In the genomic region with DNA sequence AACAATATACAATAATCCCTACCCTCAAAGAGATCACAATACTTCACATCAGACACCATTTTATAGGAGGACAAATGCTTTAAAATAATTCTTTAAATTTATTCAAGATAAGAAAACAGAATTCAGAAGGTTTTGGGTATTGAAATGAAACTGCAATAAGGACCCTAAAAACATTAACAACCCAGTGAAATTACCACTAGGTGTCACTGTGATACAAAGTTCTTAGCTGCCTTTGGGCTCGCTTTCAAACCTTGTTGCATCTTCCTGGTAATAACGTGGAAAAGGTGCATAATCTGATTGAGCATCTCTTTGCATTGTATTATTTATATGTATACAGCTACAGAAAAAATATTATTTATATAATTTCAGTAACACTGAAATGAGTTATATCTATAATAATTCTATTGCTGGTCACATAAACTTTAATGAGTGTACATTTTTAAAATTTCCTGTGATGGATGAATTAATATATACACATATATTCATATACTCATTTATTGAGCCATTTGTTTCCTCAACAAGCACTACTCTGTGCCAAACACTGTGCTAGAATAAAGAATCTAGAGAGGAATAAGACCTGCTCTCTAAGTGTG, we compare ENCODE assay signal across 8 cellular contexts.
DNase-seq lines count a peak whose midpoint lies in the region; ATAC-seq and TF ChIP-seq lines count a peak whose summit lies in the region.

No MANE protein-coding gene starts in this region.

- no peaks in the 10 kb centered on the region for H3K27me3 Mint-ChIP-seq in activated T-cell treated with anti-CD3 and anti-CD28 coated beads, Interleukin-2, amount 50 U/mL, for 72 hours (ENCODE audit: low read depth)
- H3K27me3 Mint-ChIP-seq in activated T-cell treated with anti-CD3 and anti-CD28 coated beads, Interleukin-2, amount 50 U/mL, for 24 hours = no peaks in the 10 kb centered on the region
- no peaks in the 10 kb centered on the region for H3K27me3 Mint-ChIP-seq in nephron (ENCODE audit: low read depth)
- no peaks in the 10 kb centered on the region for H3K27me3 Mint-ChIP-seq in activated naive CD8-positive, alpha-beta T cell treated with anti-CD3 and anti-CD28 coated beads for 36 hours

- no peaks in the 10 kb centered on the region for H3K9me3 Mint-ChIP-seq in activated T-cell treated with anti-CD3 and anti-CD28 coated beads, Interleukin-2, amount 50 U/mL, for 72 hours
- H3K9me3 Mint-ChIP-seq in activated T-cell treated with anti-CD3 and anti-CD28 coated beads, Interleukin-2, amount 50 U/mL, for 24 hours = no peaks in the 10 kb centered on the region
- no peaks in the 10 kb centered on the region for H3K9me3 Mint-ChIP-seq in nephron
- H3K9me3 Mint-ChIP-seq in activated naive CD8-positive, alpha-beta T cell treated with anti-CD3 and anti-CD28 coated beads for 36 hours = no peaks in the 10 kb centered on the region

- H3K4me3 ChIP-seq in Loucy (ENCODE audit: low read length, poor library complexity, severe bottlenecking) (no peak overlapping the region), epithelial cell of esophagus (ENCODE audit: low read length) (no peak overlapping the region)

- peaks cover 0 to 3% of the 10 kb centered on the region in 2 donors for H3K36me3 Mint-ChIP-seq in activated T-cell treated with anti-CD3 and anti-CD28 coated beads, Interleukin-2, amount 50 U/mL, for 72 hours (ENCODE audit: insufficient read depth in 2 of 2)
- peaks cover 21% of the 10 kb centered on the region for H3K36me3 Mint-ChIP-seq in activated T-cell treated with anti-CD3 and anti-CD28 coated beads, Interleukin-2, amount 50 U/mL, for 24 hours (ENCODE audit: low read depth)
- peaks cover 6% of the 10 kb centered on the region for H3K36me3 Mint-ChIP-seq in nephron (ENCODE audit: low read depth)
- H3K36me3 Mint-ChIP-seq in activated naive CD8-positive, alpha-beta T cell treated with anti-CD3 and anti-CD28 coated beads for 36 hours = peaks cover 13% of the 10 kb centered on the region

- H3F3A ChIP-seq in Loucy (ENCODE audit: low read depth) = no peaks in the 10 kb centered on the region

- H3K9me2 ChIP-seq in Loucy (replicated peaks; ENCODE audit: low read depth, low read length) = no peaks in the 10 kb centered on the region

- no peak for DNase-seq in activated T-cell treated with anti-CD3 and anti-CD28 coated beads, Interleukin-2, amount 50 U/mL, for 72 hours
- DNase-seq in activated T-cell treated with anti-CD3 and anti-CD28 coated beads, Interleukin-2, amount 50 U/mL, for 24 hours = no peak
- DNase-seq in RKO (ENCODE audit: low spot score) (peak; percentile 66), epithelial cell of esophagus (ENCODE audit: low read depth) (peak; percentile 65), GM19240 (ENCODE audit: insufficient read length, low spot score) (no peak)
- DNase-seq in activated naive CD8-positive, alpha-beta T cell treated with anti-CD3 and anti-CD28 coated beads for 36 hours = no peak

- H2AFZ ChIP-seq in Loucy (ENCODE audit: low read length) = no peak overlapping the region

- H4K20me1 ChIP-seq in Loucy (ENCODE audit: insufficient read depth, low read length, poor library complexity, severe bottlenecking) = no peaks in the 10 kb centered on the region

- H3K4me3 Mint-ChIP-seq in activated T-cell treated with anti-CD3 and anti-CD28 coated beads, Interleukin-2, amount 50 U/mL, for 72 hours = no peak overlapping the region
- H3K4me3 Mint-ChIP-seq in activated T-cell treated with anti-CD3 and anti-CD28 coated beads, Interleukin-2, amount 50 U/mL, for 24 hours = no peak overlapping the region
- H3K4me3 Mint-ChIP-seq in nephron = no peak overlapping the region
- H3K4me3 Mint-ChIP-seq in activated naive CD8-positive, alpha-beta T cell treated with anti-CD3 and anti-CD28 coated beads for 36 hours = no peak overlapping the region

- TF ChIP-seq CTCF in Loucy (conservative IDR thresholded peaks at IDR 0.05; ENCODE audit: low read length) (peak; percentile 77), epithelial cell of esophagus (IDR thresholded peaks at IDR 0.05; ENCODE audit: insufficient read depth, low read depth, low read length, missing control alignments) (peak; percentile 66), nephron (IDR thresholded peaks at IDR 0.05; ENCODE audit: unreplicated experiment in 3 of 3) (peak; percentile 67 to 76 (median 72))

- peak overlapping the region; percentile 3 for H3K27ac Mint-ChIP-seq in activated T-cell treated with anti-CD3 and anti-CD28 coated beads, Interleukin-2, amount 50 U/mL, for 72 hours
- no peak overlapping the region for H3K27ac Mint-ChIP-seq in activated T-cell treated with anti-CD3 and anti-CD28 coated beads, Interleukin-2, amount 50 U/mL, for 24 hours
- no peak overlapping the region for H3K27ac Mint-ChIP-seq in nephron
- H3K27ac Mint-ChIP-seq in activated naive CD8-positive, alpha-beta T cell treated with anti-CD3 and anti-CD28 coated beads for 36 hours = no peak overlapping the region

- peaks cover 22% of the 10 kb centered on the region; the same call in 1 of the 2 replicates for H3K36me3 ChIP-seq in Loucy (ENCODE audit: insufficient read depth, low read length)

- H3K9ac ChIP-seq in Loucy (ENCODE audit: low read depth, low read length, poor library complexity, severe bottlenecking) = no peak overlapping the region

- no peak for ATAC-seq in activated T-cell treated with anti-CD3 and anti-CD28 coated beads, Interleukin-2, amount 50 U/mL, for 72 hours (replicated peaks in 1 of 2)

- H3K9me3 ChIP-seq in Loucy (ENCODE audit: insufficient read depth, low read depth, low read length) = no peaks in the 10 kb centered on the region

- H3K4me1 ChIP-seq in Loucy (ENCODE audit: insufficient read depth, low read length, poor library complexity, severe bottlenecking) = no peaks in the 10 kb centered on the region

- H3K79me2 ChIP-seq in Loucy (ENCODE audit: insufficient read depth, low read length) = peaks cover 26% of the 10 kb centered on the region; the same call in 1 of the 2 replicates

- no peak overlapping the region for H3K4me2 ChIP-seq in Loucy (ENCODE audit: low read depth, low read length, poor library complexity, severe bottlenecking)

- no peaks in the 10 kb centered on the region for H3K27me3 ChIP-seq in Loucy (ENCODE audit: insufficient read depth, low read length, poor library complexity, severe bottlenecking)

- H3K4me1 Mint-ChIP-seq in activated T-cell treated with anti-CD3 and anti-CD28 coated beads, Interleukin-2, amount 50 U/mL, for 72 hours (ENCODE audit: low read depth) = no peaks in the 10 kb centered on the region
- H3K4me1 Mint-ChIP-seq in activated T-cell treated with anti-CD3 and anti-CD28 coated beads, Interleukin-2, amount 50 U/mL, for 24 hours (ENCODE audit: low read depth) = peaks cover 13% of the 10 kb centered on the region
- H3K4me1 Mint-ChIP-seq in nephron = no peaks in the 10 kb centered on the region
- peaks cover 12% of the 10 kb centered on the region for H3K4me1 Mint-ChIP-seq in activated naive CD8-positive, alpha-beta T cell treated with anti-CD3 and anti-CD28 coated beads for 36 hours

Comparison
In these comparisons a context has a peak if more than half of its experiments do, and no peak if none do; other contexts are left out.
1. DNase-seq: peak in RKO (single experiment) and epithelial cell of esophagus (single experiment); none in activated T-cell treated with anti-CD3 and anti-CD28 coated beads, Interleukin-2, amount 50 U/mL, for 72 hours (0 of 2), activated T-cell treated with anti-CD3 and anti-CD28 coated beads, Interleukin-2, amount 50 U/mL, for 24 hours (single experiment), GM19240 (single experiment) and activated naive CD8-positive, alpha-beta T cell treated with anti-CD3 and anti-CD28 coated beads for 36 hours (single experiment).
2. Peak in every context shown above with its lines, with median percentiles within 50 percentile points of each other: CTCF ChIP-seq.